ENCODE assay signal across 8 cellular contexts in genomic region chr19:49666120-49666444, GRCh38. TPM values are rescaled to one million over a fixed set of nuclear protein-coding genes. Genes with fewer than 3 reads are reported as not detected.
DNase-seq lines count a peak whose midpoint lies in the region; ATAC-seq and TF ChIP-seq lines count a peak whose summit lies in the region.

No MANE protein-coding gene starts in this region.

- in situ Hi-C loops in G401 (cut with HindIII; ENCODE audit: low sequenced_read_pairs): no loop called here

- H3K27ac ChIP-seq in cardiac muscle cell (peak overlapping the region; percentile 85), angular gyrus (ENCODE audit: low read depth, low read length) (peak overlapping the region; percentile 92), lower lobe of right lung (peak overlapping the region; percentile 89), urinary bladder (ENCODE audit: low read depth) (no peak overlapping the region)

- H3K36me3 ChIP-seq in cardiac muscle cell (peaks cover 6% of the 10 kb centered on the region), lower lobe of right lung (peaks cover 24% of the 10 kb centered on the region), urinary bladder (ENCODE audit: insufficient read depth) (peaks cover 2% of the 10 kb centered on the region)

- intact Hi-C loops in left ventricle myocardium superior (cut with micrococcal nuclease) (no loop called here), lower lobe of right lung (cut with DNase I) (no loop called here)

- TF ChIP-seq CTCF in cardiac muscle cell (IDR thresholded peaks at IDR 0.05; ENCODE audit: low read depth, low read length): no peak
- TF ChIP-seq CTCF in lower lobe of right lung (IDR thresholded peaks at IDR 0.05): no peak

- under 1% methylated on average over 9 of the region's 9 CpGs for WGBS in urinary bladder

- peaks cover 6% of the 10 kb centered on the region for H3K4me1 ChIP-seq in cardiac muscle cell (ENCODE audit: low read depth)
- H3K4me1 ChIP-seq in lower lobe of right lung: peaks cover 23% of the 10 kb centered on the region
- no peaks in the 10 kb centered on the region for H3K4me1 ChIP-seq in urinary bladder (ENCODE audit: insufficient read depth)

- ATAC-seq in left ventricle myocardium superior (no peak), lower lobe of right lung (no peak), HG03108 (IDR thresholded peaks at IDR 0.05; ENCODE audit: unreplicated experiment) (no peak)

- H3K4me3 ChIP-seq in cardiac muscle cell: peak overlapping the region; percentile 78
- peak overlapping the region; percentile 99 for H3K4me3 ChIP-seq in lower lobe of right lung
- peak overlapping the region; percentile 63 for H3K4me3 ChIP-seq in urinary bladder (ENCODE audit: low read depth, low read length)

- DNase-seq in cardiac muscle cell (ENCODE audit: low read depth in 1 of 2, low spot score in 1 of 2): no peak
- DNase-seq in left ventricle myocardium superior: no peak
- DNase-seq in lower lobe of right lung: no peak
- no peak for DNase-seq in G401 (ENCODE audit: low spot score)
- DNase-seq in NCI-H1930 (lab: John Stamatoyannopoulos, UW): no peak

- H3K9me3 ChIP-seq in cardiac muscle cell (ENCODE audit: low read depth): no peaks in the 10 kb centered on the region
- no peaks in the 10 kb centered on the region for H3K9me3 ChIP-seq in lower lobe of right lung

- H3K27me3 ChIP-seq in cardiac muscle cell: no peaks in the 10 kb centered on the region
- no peaks in the 10 kb centered on the region for H3K27me3 ChIP-seq in lower lobe of right lung (ENCODE audit: low read depth)

RNA-seq across cellular contexts. Expression of gene BCL2L12, which starts 0.3 kb away (rescaled TPM):
- 39.4 and 41.3 TPM in 2 replicates for total RNA-seq in cardiac muscle cell
- 55.5 and 59.4 TPM in 2 replicates for polyA plus RNA-seq in cardiac muscle cell
- 11.5 TPM for total RNA-seq in left ventricle myocardium superior
- 17.0 TPM for total RNA-seq in lower lobe of right lung
- 3.1 TPM for total RNA-seq in urinary bladder
- polyA plus RNA-seq in urinary bladder: 23.6 TPM
- total RNA-seq in G401 (2014; rRNA removed; shearing (Covaris generic)): 8.1 and 13.9 TPM in 2 replicates

RNA-seq across cellular contexts. Expression of gene IRF3, which starts 0.4 kb away (rescaled TPM):
- total RNA-seq in cardiac muscle cell: 137 and 145 TPM in 2 replicates
- polyA plus RNA-seq in cardiac muscle cell: 37.6 and 38.4 TPM in 2 replicates
- total RNA-seq in left ventricle myocardium superior: 40.6 TPM
- total RNA-seq in lower lobe of right lung: 99.8 TPM
- total RNA-seq in urinary bladder: 31.9 TPM
- polyA plus RNA-seq in urinary bladder: 84.9 TPM
- 56.7 and 59.6 TPM in 2 replicates for total RNA-seq in G401 (2014; rRNA removed; shearing (Covaris generic))

RNA-seq across cellular contexts. Expression of gene PRMT1, which starts 11.0 kb away (rescaled TPM):
- total RNA-seq in cardiac muscle cell (494 and 516 TPM in 2 replicates), left ventricle myocardium superior (130 TPM), lower lobe of right lung (88.3 TPM), urinary bladder (121 TPM)
- polyA plus RNA-seq in cardiac muscle cell (398 and 431 TPM in 2 replicates), urinary bladder (215 TPM)
- 633 and 640 TPM in 2 replicates for total RNA-seq in G401 (2014; rRNA removed; shearing (Covaris generic))

RNA-seq across cellular contexts. Expression of gene ADM5, which starts 23.3 kb away (rescaled TPM):
- 3.6 and 5.1 TPM in 2 replicates for total RNA-seq in cardiac muscle cell
- 1.1 and 2.2 TPM in 2 replicates for polyA plus RNA-seq in cardiac muscle cell
- 0.87 TPM for total RNA-seq in left ventricle myocardium superior
- 2.1 TPM for total RNA-seq in lower lobe of right lung
- 1.4 TPM for total RNA-seq in urinary bladder
- polyA plus RNA-seq in urinary bladder: 6.3 TPM
- total RNA-seq in G401 (2014; rRNA removed; shearing (Covaris generic)): 1.1 and 1.7 TPM in 2 replicates

RNA-seq across cellular contexts. Expression of gene SCAF1, which starts 24.1 kb away (rescaled TPM):
- total RNA-seq in cardiac muscle cell (66.9 and 71.0 TPM in 2 replicates), left ventricle myocardium superior (44.9 TPM), lower lobe of right lung (59.4 TPM), urinary bladder (8.3 TPM)
- polyA plus RNA-seq in cardiac muscle cell (16.4 and 19.3 TPM in 2 replicates), urinary bladder (42.3 TPM)
- 22.3 and 25.2 TPM in 2 replicates for total RNA-seq in G401 (2014; rRNA removed; shearing (Covaris generic))
